Comparison of ENCODE assay signal across 13 cellular contexts in genomic region chr1:160625725-160626498, GRCh38. TPM values are rescaled to one million over a fixed set of nuclear protein-coding genes. Genes with fewer than 3 reads are reported as not detected.
DNase-seq lines count a peak whose midpoint lies in the region; TF ChIP-seq lines count a peak whose summit lies in the region.
"Had no signal": no experiment of that assay in that cellular context is flagged by ENCODE, and none has a peak within 500 bp of the region (broad histone marks: within the 10 kb centered on the region; RNA-seq: fewer than 3 reads in every experiment).

No MANE protein-coding gene starts in this region.

- DNase-seq in T-helper 22 cell (ENCODE audit: low read depth) (peak; percentile 32), NCI-H226 (no peak), esophagus squamous epithelium (lab: John Stamatoyannopoulos, UW) (no peak), Peyer's patch (no peak), dorsolateral prefrontal cortex (no peak)
- peak; percentile 73 for DNase-seq in activated naive CD4-positive, alpha-beta T cell treated with anti-CD3 and anti-CD28 coated beads, Interleukin-2, amount 50 U/mL, for 16 hours
- peak; percentile 60 to 64 for DNase-seq in stimulated activated CD4-positive, alpha-beta T cell treated with anti-CD3 and anti-CD28 coated beads, Interleukin-4, amount 100 ng/mL, for 48 hours (ENCODE audit: low read depth in 2 of 2)
- DNase-seq: DMS153, NCI-H1694 treated with DMSO at 0.1 percent for 48 hours, SK-N-SH had no signal

- no peaks in the 10 kb centered on the region for H3K36me3 ChIP-seq in esophagus squamous epithelium
- no peaks in the 10 kb centered on the region for H3K36me3 ChIP-seq in Peyer's patch

- no peaks in the 10 kb centered on the region for H3K27me3 ChIP-seq in esophagus squamous epithelium
- no peaks in the 10 kb centered on the region for H3K27me3 ChIP-seq in Peyer's patch
- H3K27me3 ChIP-seq in dorsolateral prefrontal cortex, result peaks cover 0 to 2% (median 0%) of the 10 kb centered on the region in 45 donors
- H3K27me3 ChIP-seq: hepatocyte had no signal

- H3K27ac ChIP-seq in esophagus squamous epithelium, result peak overlapping the region in 1 of 4 donors; percentile 52
- peak overlapping the region in 2 of 4 donors; percentile 8 to 39 for H3K27ac ChIP-seq in Peyer's patch
- no peak overlapping the region for H3K27ac ChIP-seq in dorsolateral prefrontal cortex
- H3K27ac ChIP-seq: hepatocyte had no signal

- H3K4me1 ChIP-seq in esophagus squamous epithelium, result peaks cover 0 to 21% (median 7%) of the 10 kb centered on the region in 3 donors
- peaks cover 0 to 10% (median 0%) of the 10 kb centered on the region in 4 donors for H3K4me1 ChIP-seq in Peyer's patch

- 69 to 78% methylated on average over 9 to 10 of the region's 10 CpGs for WGBS in esophagus squamous epithelium, 2 donors

- TF ChIP-seq CTCF in esophagus squamous epithelium (IDR thresholded peaks at IDR 0.05), result no peak
- no peak for TF ChIP-seq CTCF in Peyer's patch (IDR thresholded peaks at IDR 0.05)
- no peak for TF ChIP-seq CTCF in dorsolateral prefrontal cortex (IDR thresholded peaks at IDR 0.05 in 54 of 56, conservative IDR thresholded peaks at IDR 0.05 in 2 of 56; ENCODE audit: low read depth in 1 of 56, partially characterized antibody in 56 of 56)

- in situ Hi-C loops in GM18951 (cut with MboI; ENCODE audit: low sequenced_read_pairs, unreplicated experiment), result no loop called here

- no peak overlapping the region for H3K4me3 ChIP-seq in esophagus squamous epithelium
- no peak overlapping the region for H3K4me3 ChIP-seq in Peyer's patch
- H3K4me3 ChIP-seq in dorsolateral prefrontal cortex, result no peak overlapping the region
- H3K4me3 ChIP-seq: hepatocyte had no signal

- intact Hi-C loops in esophagus squamous epithelium (cut with DNase I) (no loop called here), dorsolateral prefrontal cortex (cut with DNase I) (no loop called here)

- H3K9me3 ChIP-seq in esophagus squamous epithelium (no peaks in the 10 kb centered on the region), Peyer's patch (no peaks in the 10 kb centered on the region)
- H3K9me3 ChIP-seq: SK-N-SH had no signal

- TF ChIP-seq POLR2A in GM18951 (IDR thresholded peaks at IDR 0.05; ENCODE audit: extremely low read depth, insufficient read depth, insufficient read length) (peak; percentile 44), esophagus squamous epithelium (IDR thresholded peaks at IDR 0.05) (no peak), Peyer's patch (IDR thresholded peaks at IDR 0.05) (no peak)

RNA-seq across cellular contexts. Expression of gene SLAMF1, which starts 20.9 kb away (rescaled TPM):
- total RNA-seq in esophagus squamous epithelium, result 1 to 10 TPM in 3 of 4 donors, not detected in 1; 1.1 to 2.2 (median 1.7) TPM
- 1 to 10 TPM in 3 of 4 donors, not detected in 1; 2.5 to 9.1 (median 6.0) TPM for total RNA-seq in Peyer's patch
- under 1 TPM in 11 of 120 experiments, not detected in 109; 0.11 to 0.50 (median 0.24) TPM for total RNA-seq in dorsolateral prefrontal cortex
- total RNA-seq: temporal lobe had no signal

RNA-seq across cellular contexts. Expression of gene CD84, which starts 46.6 kb away (rescaled TPM):
- total RNA-seq in esophagus squamous epithelium (1 to 10 TPM in 3 of 4 donors, under 1 TPM in 1; 0.61 to 9.0 (median 2.4) TPM), Peyer's patch (10 to 100 TPM in 1 of 4 donors, 1 to 10 TPM in 3; 2.7 to 24.8 (median 5.2) TPM), dorsolateral prefrontal cortex (10 to 100 TPM in 4 of 120 experiments, 1 to 10 TPM in 113, under 1 TPM in 3; 0.63 to 12.0 (median 5.2) TPM)

Comparison
In these comparisons a context has a peak if more than half of its experiments do, and no peak if none do; other contexts are left out.
1. DNase-seq: peak in T-helper 22 cell (single experiment), activated naive CD4-positive, alpha-beta T cell treated with anti-CD3 and anti-CD28 coated beads, Interleukin-2, amount 50 U/mL, for 16 hours (single experiment) and stimulated activated CD4-positive, alpha-beta T cell treated with anti-CD3 and anti-CD28 coated beads, Interleukin-4, amount 100 ng/mL, for 48 hours (2 of 2); none in NCI-H226 (single experiment), esophagus squamous epithelium (single experiment), Peyer's patch (0 of 3) and dorsolateral prefrontal cortex (0 of 10).